26 cellular contexts compared by ENCODE assay signal in the genomic region with DNA sequence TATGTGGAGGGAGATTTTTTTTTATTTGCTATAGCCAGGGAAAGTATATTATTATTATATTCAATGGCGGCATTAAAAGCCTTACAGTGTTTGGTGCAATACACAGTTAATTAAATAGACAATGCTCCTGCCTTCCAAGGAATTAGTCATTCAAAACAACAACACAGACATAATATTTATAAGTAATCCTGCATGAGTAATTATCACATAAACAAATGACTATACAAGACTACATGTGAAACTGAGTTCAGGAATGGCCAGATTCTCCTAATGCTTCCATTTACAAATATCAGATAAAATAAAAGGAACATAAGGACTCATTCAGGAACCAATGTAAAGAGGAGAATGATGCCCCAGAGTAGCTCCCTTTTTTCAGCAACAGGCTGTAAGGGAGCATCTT.
"Had no signal": no experiment of that assay in that cellular context is flagged by ENCODE, and none has a peak within 500 bp of the region (broad histone marks: within the 10 kb centered on the region; RNA-seq: fewer than 3 reads in every experiment).

No MANE protein-coding gene starts in this region.

- H3K4me3 ChIP-seq: SK-N-MC had no signal

- H3K27me3 Mint-ChIP-seq: activated naive CD8-positive, alpha-beta T cell had no signal

- H3K36me3 ChIP-seq: brain microvascular endothelial cell had no signal

- H3K9me3 Mint-ChIP-seq: activated CD4-positive, alpha-beta memory T cell treated with anti-CD3 and anti-CD28 coated beads for 36 hours; activated CD4-positive, alpha-beta T cell treated with anti-CD3 and anti-CD28 coated beads, Interleukin-2, amount 10 ng/mL, durations not matched to agents 7 days and 5 days; activated naive CD4-positive, alpha-beta T cell treated with anti-CD3 and anti-CD28 coated beads for 36 hours; activated T-helper 17 cell treated with anti-CD3 and anti-CD28 coated beads, Interleukin-2, amount 50 U/mL, for 72 hours had no signal

- H3K4me3 Mint-ChIP-seq: activated CD4-positive, alpha-beta memory T cell treated with anti-CD3 and anti-CD28 coated beads for 36 hours; activated CD4-positive, alpha-beta T cell treated with anti-CD3 and anti-CD28 coated beads, Interleukin-2, amount 10 ng/mL, durations not matched to agents 7 days and 5 days; activated naive CD4-positive, alpha-beta T cell treated with anti-CD3 and anti-CD28 coated beads for 36 hours; activated naive CD8-positive, alpha-beta T cell; activated T-helper 17 cell treated with anti-CD3 and anti-CD28 coated beads, Interleukin-2, amount 50 U/mL, for 72 hours had no signal

- H3K27ac ChIP-seq: brain microvascular endothelial cell, SK-N-MC, VCaP had no signal

- H3K36me3 Mint-ChIP-seq: activated CD4-positive, alpha-beta memory T cell treated with anti-CD3 and anti-CD28 coated beads for 36 hours; activated naive CD8-positive, alpha-beta T cell had no signal

- H3K27ac Mint-ChIP-seq: activated CD4-positive, alpha-beta memory T cell treated with anti-CD3 and anti-CD28 coated beads for 36 hours; activated CD4-positive, alpha-beta T cell treated with anti-CD3 and anti-CD28 coated beads, Interleukin-2, amount 10 ng/mL, durations not matched to agents 7 days and 5 days; activated naive CD4-positive, alpha-beta T cell treated with anti-CD3 and anti-CD28 coated beads for 36 hours; activated naive CD8-positive, alpha-beta T cell; activated T-helper 17 cell treated with anti-CD3 and anti-CD28 coated beads, Interleukin-2, amount 50 U/mL, for 72 hours had no signal

- H3K4me1 Mint-ChIP-seq: activated CD4-positive, alpha-beta T cell treated with anti-CD3 and anti-CD28 coated beads, Interleukin-2, amount 10 ng/mL, durations not matched to agents 7 days and 5 days; activated T-helper 17 cell treated with anti-CD3 and anti-CD28 coated beads, Interleukin-2, amount 50 U/mL, for 72 hours had no signal

- DNase-seq: activated CD4-positive, alpha-beta memory T cell treated with anti-CD3 and anti-CD28 coated beads for 36 hours; activated CD4-positive, alpha-beta T cell treated with anti-CD3 and anti-CD28 coated beads, Interleukin-2, amount 10 ng/mL, durations not matched to agents 7 days and 5 days; activated CD4-positive, CD25-positive, alpha-beta regulatory T cell; activated CD8-positive, alpha-beta memory T cell treated with anti-CD3 and anti-CD28 coated beads for 24 hours; activated gamma-delta T cell; activated naive CD4-positive, alpha-beta T cell treated with anti-CD3 and anti-CD28 coated beads for 36 hours; activated T-cell treated with anti-CD3 and anti-CD28 coated beads for 4 hours; activated T-cell treated with anti-CD3 and anti-CD28 coated beads, Interleukin-2, amount 50 U/mL, for 48 hours; brain microvascular endothelial cell; cerebellar nuclear complex; Kasumi-1; NCI-H1048; NCI-H146; NCI-H187 treated with DMSO at 0.1 percent for 48 hours; NCI-H2081 treated with DMSO at 0.1 percent for 48 hours; NCI-H2171; NCI-H345; NCI-H510A; NCI-H526 treated with DMSO at 0.1 percent for 48 hours; NCI-H82; SIG-M5; T-helper 1 cell had no signal

- H3K27me3 ChIP-seq: brain microvascular endothelial cell had no signal
